ENCODE assay signal across 8 cellular contexts in the genomic region with DNA sequence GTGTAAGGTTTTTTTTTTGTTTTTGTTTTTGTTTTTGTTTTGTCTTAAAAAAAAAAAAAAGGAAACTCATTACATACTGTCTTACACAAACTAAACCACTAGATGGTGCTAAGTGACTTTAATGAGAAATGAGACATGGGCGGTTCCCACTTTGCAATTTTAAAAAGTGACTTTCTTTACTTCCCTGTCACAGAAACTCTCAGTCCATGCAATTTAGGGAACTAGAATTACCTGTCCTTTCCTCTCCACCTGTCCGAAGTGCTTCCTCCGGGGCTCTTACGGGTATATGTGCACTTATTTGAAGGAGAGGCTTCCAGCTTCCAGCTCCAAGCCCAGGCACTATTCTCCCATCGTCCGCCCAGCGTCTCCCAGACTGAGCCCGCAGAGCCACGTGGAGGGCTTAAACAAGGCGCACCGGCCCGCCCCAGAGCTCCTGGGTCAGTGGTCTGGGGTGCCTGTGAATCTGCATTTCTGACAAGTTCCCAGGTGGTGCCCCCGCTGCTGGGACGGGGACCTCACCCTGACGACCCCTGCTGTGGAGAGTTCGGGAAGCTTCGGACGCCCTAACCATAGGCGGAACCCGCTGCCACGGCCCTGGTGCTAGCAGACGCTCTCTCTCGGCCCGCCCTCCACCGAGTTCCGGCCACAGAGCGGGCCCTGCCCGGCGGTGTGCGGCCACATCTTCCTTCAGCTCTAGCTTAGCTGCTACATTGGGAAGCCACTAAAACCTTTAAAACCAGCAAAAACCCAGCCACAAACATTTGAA. TPM values are rescaled to one million over a fixed set of nuclear protein-coding genes. Genes with fewer than 3 reads are reported as not detected.
DNase-seq lines count a peak whose midpoint lies in the region; ATAC-seq and TF ChIP-seq lines count a peak whose summit lies in the region.

No MANE protein-coding gene starts in this region.

- no peaks in the 10 kb centered on the region for H3K9me3 Mint-ChIP-seq in activated CD8-positive, alpha-beta memory T cell treated with anti-CD3 and anti-CD28 coated beads, Interleukin-2, amount 10 ng/mL, durations not matched to agents 7 days and 5 days (ENCODE audit: low read depth)

- H3K27me3 Mint-ChIP-seq in activated CD8-positive, alpha-beta memory T cell treated with anti-CD3 and anti-CD28 coated beads, Interleukin-2, amount 10 ng/mL, durations not matched to agents 7 days and 5 days, result peaks cover 2% of the 10 kb centered on the region

- H3K27ac Mint-ChIP-seq in activated CD8-positive, alpha-beta memory T cell treated with anti-CD3 and anti-CD28 coated beads, Interleukin-2, amount 10 ng/mL, durations not matched to agents 7 days and 5 days, result peak overlapping the region; percentile 96

- CTCF ChIA-PET in activated CD8-positive, alpha-beta memory T cell treated with anti-CD3 and anti-CD28 coated beads, Interleukin-2, amount 10 ng/mL, durations not matched to agents 7 days and 5 days (lab: Charles Lee), result interaction anchor here (0.6 to 3.5 kb wide), 38 partner anchors 9 to 1850 kb away, joined by 3 to 37 read pairs (median 7); partner anchors contain the start of genes BFSP1, DSTN, MGME1 and RRBP1

- H3K9me3 ChIP-seq in mononuclear cell (ENCODE audit: low read depth, low read length), result no peaks in the 10 kb centered on the region

- no peaks in the 10 kb centered on the region for H3K27me3 ChIP-seq in mononuclear cell (ENCODE audit: insufficient read depth, low read length)

- H3K4me3 Mint-ChIP-seq in activated CD8-positive, alpha-beta memory T cell treated with anti-CD3 and anti-CD28 coated beads, Interleukin-2, amount 10 ng/mL, durations not matched to agents 7 days and 5 days, result peak overlapping the region; percentile 78

- H3K4me1 Mint-ChIP-seq in activated CD8-positive, alpha-beta memory T cell treated with anti-CD3 and anti-CD28 coated beads, Interleukin-2, amount 10 ng/mL, durations not matched to agents 7 days and 5 days, result peaks cover 60% of the 10 kb centered on the region

- H3K36me3 Mint-ChIP-seq in activated CD8-positive, alpha-beta memory T cell treated with anti-CD3 and anti-CD28 coated beads, Interleukin-2, amount 10 ng/mL, durations not matched to agents 7 days and 5 days, result peaks cover 7% of the 10 kb centered on the region

- DNase-seq in C1 segment of cervical spinal cord (lab: John Stamatoyannopoulos, UW) (peak in 12 of 14 donors; percentile 8 to 62 (median 28)), GM19238 (ENCODE audit: insufficient read length, low spot score) (peak; percentile 35), NCI-H526 treated with DMSO at 0.1 percent for 48 hours (lab: John Stamatoyannopoulos, UW) (peak; percentile 75), erythroblast (lab: John Stamatoyannopoulos, UW) (peak; percentile 82)
- DNase-seq in activated CD8-positive, alpha-beta memory T cell treated with anti-CD3 and anti-CD28 coated beads, Interleukin-2, amount 10 ng/mL, durations not matched to agents 7 days and 5 days, result peak; percentile 89
- DNase-seq in stimulated activated naive CD4-positive, alpha-beta T cell (lab: John Stamatoyannopoulos, UW), result peak in 4 of 6 experiments; percentile 11 to 69 (median 42)

- peaks cover 33% of the 10 kb centered on the region for H3K4me1 ChIP-seq in mononuclear cell (ENCODE audit: insufficient read depth, low read length)

- H3K4me3 ChIP-seq in mononuclear cell (ENCODE audit: low read length), result peak overlapping the region; percentile 39

- ATAC-seq in HG03378 (IDR thresholded peaks at IDR 0.05; ENCODE audit: unreplicated experiment), result peak; percentile 71
- peak; percentile 75 for ATAC-seq in activated CD8-positive, alpha-beta memory T cell treated with anti-CD3 and anti-CD28 coated beads, Interleukin-2, amount 10 ng/mL, durations not matched to agents 7 days and 5 days

- peak; percentile 30 for TF ChIP-seq POLR2A in erythroblast (IDR thresholded peaks at IDR 0.05; ENCODE audit: low read length)

RNA-seq across cellular contexts. Expression of gene BFSP1, which starts 26.1 kb away (rescaled TPM):
- 1 to 10 TPM; 1.7 to 3.2 TPM for total RNA-seq in activated CD8-positive, alpha-beta memory T cell treated with anti-CD3 and anti-CD28 coated beads, Interleukin-2, amount 10 ng/mL, durations not matched to agents 7 days and 5 days
- total RNA-seq in mononuclear cell, result 0.84 TPM

Comparison
In these comparisons a context has a peak if more than half of its experiments do, and no peak if none do; other contexts are left out.
1. Peak in every context shown above with its lines: DNase-seq, ATAC-seq and H3K4me3 ChIP-seq.
2. DNase-seq: peak in every context shown above with its lines; median percentile 89 in activated CD8-positive, alpha-beta memory T cell treated with anti-CD3 and anti-CD28 coated beads, Interleukin-2, amount 10 ng/mL, durations not matched to agents 7 days and 5 days; 82 in erythroblast; 75 in NCI-H526 treated with DMSO at 0.1 percent for 48 hours; 42 in stimulated activated naive CD4-positive, alpha-beta T cell; 35 in GM19238; 28 in C1 segment of cervical spinal cord.